8 cellular contexts compared by ENCODE assay signal in genomic region chr18:21112140-21112473, GRCh38. TPM values are rescaled to one million over a fixed set of nuclear protein-coding genes. Genes with fewer than 3 reads are reported as not detected.
DNase-seq lines count a peak whose midpoint lies in the region; FAIRE-seq and TF ChIP-seq lines count a peak whose summit lies in the region.

No MANE protein-coding gene starts in this region.

- no peaks in the 10 kb centered on the region for H3K9me1 ChIP-seq in keratinocyte (ENCODE audit: control insufficient read depth, extremely low read depth, insufficient read depth, low read length)

- H4K20me1 ChIP-seq in Karpas-422 (ENCODE audit: insufficient read depth, low read depth, low read length) (peaks cover 32% of the 10 kb centered on the region), keratinocyte (ENCODE audit: control insufficient read depth, extremely low read depth, insufficient read depth, low read length) (peaks cover 11% of the 10 kb centered on the region)

- FAIRE-seq in keratinocyte (lab: Jason Lieb, UNC) (no peak), D721Med (lab: Jason Lieb, UNC) (no peak)

- H3K79me2 ChIP-seq in Karpas-422 (ENCODE audit: low read length): peaks cover 44% of the 10 kb centered on the region
- H3K79me2 ChIP-seq in keratinocyte (ENCODE audit: control insufficient read depth, insufficient read depth, low read length): peaks cover 44% of the 10 kb centered on the region

- H3K27me3 Mint-ChIP-seq in CD8-positive, alpha-beta memory T cell: no peaks in the 10 kb centered on the region

- peaks cover 28% of the 10 kb centered on the region for H3K4me1 ChIP-seq in CD8-positive, alpha-beta memory T cell (ENCODE audit: insufficient read depth, low read length)
- H3K4me1 ChIP-seq in Karpas-422 (ENCODE audit: low read length) (peaks cover 36% of the 10 kb centered on the region), adipocyte (ENCODE audit: control insufficient read depth, insufficient read depth, low read length) (peaks cover 42% of the 10 kb centered on the region), keratinocyte (ENCODE audit: control insufficient read depth, extremely low read depth, insufficient read depth, low read length) (peaks cover 13% of the 10 kb centered on the region)

- peaks cover 7 to 11% (median 7%) of the 10 kb centered on the region in 3 donors for H3K4me1 Mint-ChIP-seq in CD8-positive, alpha-beta memory T cell

- no peak overlapping the region for H3K4me3 Mint-ChIP-seq in CD8-positive, alpha-beta memory T cell

- peak overlapping the region; percentile 88 for H3K4me2 ChIP-seq in Karpas-422 (ENCODE audit: low read depth, low read length, poor library complexity, severe bottlenecking)
- peak overlapping the region; percentile 94 for H3K4me2 ChIP-seq in keratinocyte (ENCODE audit: control insufficient read depth, extremely low read depth, insufficient read depth, low read depth, low read length)

- H3K36me3 ChIP-seq in CD8-positive, alpha-beta memory T cell (ENCODE audit: insufficient read depth, low read length): no peaks in the 10 kb centered on the region
- peaks cover 4% of the 10 kb centered on the region; the same call in 1 of the 2 replicates for H3K36me3 ChIP-seq in Karpas-422 (ENCODE audit: insufficient read depth, low read length)
- no peaks in the 10 kb centered on the region for H3K36me3 ChIP-seq in adipocyte (ENCODE audit: control insufficient read depth, insufficient read depth, low read length, severe bottlenecking)
- no peaks in the 10 kb centered on the region for H3K36me3 ChIP-seq in keratinocyte (ENCODE audit: control insufficient read depth in 2 of 2, extremely low read depth in 1 of 2, insufficient read depth in 2 of 2, low read length in 2 of 2)

- DNase-seq in CD8-positive, alpha-beta memory T cell: peak in 1 of 5 donors; percentile 36
- DNase-seq in Karpas-422: no peak
- peak; percentile 83 for DNase-seq in adipocyte (ENCODE audit: low read depth)
- DNase-seq in keratinocyte (ENCODE audit: low read depth, low spot score): no peak
- DNase-seq in stimulated activated CD4-positive, alpha-beta T cell treated with anti-CD3 and anti-CD28 coated beads, TNF-alpha, amount 100 ng/mL, for 24 hours (ENCODE audit: low read depth in 3 of 3): peak in 2 of 3 experiments; percentile 25 to 47
- no peak for DNase-seq in cerebellar nuclear complex (lab: John Stamatoyannopoulos, UW)
- DNase-seq in HEK293T (ENCODE audit: extremely low spot score): no peak
- no peak for DNase-seq in D721Med (ENCODE audit: insufficient read length, low spot score)

- no peaks in the 10 kb centered on the region for H3K9me2 ChIP-seq in Karpas-422 (replicated peaks; ENCODE audit: insufficient read depth, low read length)

- H3K27ac ChIP-seq in CD8-positive, alpha-beta memory T cell (ENCODE audit: low read depth, low read length): peak overlapping the region; percentile 47
- no peak overlapping the region for H3K27ac ChIP-seq in Karpas-422 (ENCODE audit: low read length)
- H3K27ac ChIP-seq in keratinocyte (ENCODE audit: control insufficient read depth, insufficient read depth, low read length): peak overlapping the region; percentile 76

- H3K9ac ChIP-seq in Karpas-422 (ENCODE audit: low read length) (peak overlapping the region; percentile 83), adipocyte (ENCODE audit: low read length) (peak overlapping the region; percentile 95), keratinocyte (ENCODE audit: control insufficient read depth, extremely low read depth, insufficient read depth, low read length) (peak overlapping the region; percentile 80)

- H2AFZ ChIP-seq in Karpas-422 (ENCODE audit: low read length) (peak overlapping the region; percentile 99), keratinocyte (ENCODE audit: control insufficient read depth, low read length) (peak overlapping the region; percentile 100)

- dilution Hi-C loops in keratinocyte (cut with MboI; ENCODE audit: extremely low pct_ligation_motif_present, low sequenced_read_pairs): no loop called here

- POLR2A ChIA-PET in CD8-positive, alpha-beta memory T cell (lab: Charles Lee): interaction anchor here (0.6 to 1.7 kb wide), 3 partner anchors 51 to 592 kb away, joined by 3 to 9 read pairs (median 3); partner anchors contain the start of genes ABHD3 and ESCO1
- POLR2A ChIA-PET in HEK293T (lab: Yijun Ruan, JAX): interaction anchor here (0.6 to 1.8 kb wide), 16 partner anchors 10 to 628 kb away, joined by 3 to 16 read pairs (median 4); partner anchors contain the start of genes ESCO1 and MIB1

- H3K9me3 ChIP-seq in CD8-positive, alpha-beta memory T cell (ENCODE audit: low read length): no peaks in the 10 kb centered on the region
- H3K9me3 ChIP-seq in Karpas-422 (ENCODE audit: low read length): no peaks in the 10 kb centered on the region
- no peaks in the 10 kb centered on the region for H3K9me3 ChIP-seq in adipocyte (ENCODE audit: control insufficient read depth, low read length)
- no peaks in the 10 kb centered on the region for H3K9me3 ChIP-seq in keratinocyte (ENCODE audit: control insufficient read depth, low read depth, low read length)

- TF ChIP-seq CTCF in keratinocyte (optimal IDR thresholded peaks at IDR 0.05 in 1 of 3, IDR thresholded peaks at IDR 0.05 in 1 of 3, conservative IDR thresholded peaks at IDR 0.05 in 1 of 3; ENCODE audit: extremely low read depth in 1 of 3, insufficient read depth in 2 of 3, low read length in 3 of 3): no peak
- no peak for TF ChIP-seq CTCF in D721Med (IDR thresholded peaks at IDR 0.05; ENCODE audit: insufficient read depth, missing control alignments)

- H3K27ac Mint-ChIP-seq in CD8-positive, alpha-beta memory T cell: peak overlapping the region; percentile 89 to 97 (median 94)

- no peaks in the 10 kb centered on the region for H3K27me3 ChIP-seq in CD8-positive, alpha-beta memory T cell (ENCODE audit: insufficient read depth, low read length, poor library complexity, severe bottlenecking)
- H3K27me3 ChIP-seq in Karpas-422 (ENCODE audit: low read length): no peaks in the 10 kb centered on the region
- no peaks in the 10 kb centered on the region for H3K27me3 ChIP-seq in adipocyte (replicated peaks; ENCODE audit: control insufficient read depth, insufficient read depth, low read length)
- H3K27me3 ChIP-seq in keratinocyte (ENCODE audit: control insufficient read depth, extremely low read depth, insufficient read depth, low read length): no peaks in the 10 kb centered on the region

- peak overlapping the region; percentile 77 for H3K4me3 ChIP-seq in CD8-positive, alpha-beta memory T cell (ENCODE audit: low read length)
- H3K4me3 ChIP-seq in Karpas-422 (ENCODE audit: low read length) (peak overlapping the region; percentile 92), adipocyte (ENCODE audit: low read length) (peak overlapping the region; percentile 96), keratinocyte (ENCODE audit: control insufficient read depth in 2 of 3, extremely low read depth in 1 of 3, insufficient read depth in 2 of 3, low read depth in 1 of 3, low read length in 3 of 3) (peak overlapping the region; percentile 64 to 92 (median 78))

- CTCF ChIA-PET in CD8-positive, alpha-beta memory T cell (lab: Charles Lee): interaction anchor here (0.6 to 1.5 kb wide), 5 partner anchors 11 to 124 kb away, joined by 3 to 7 read pairs (median 3); no protein-coding TSS in a partner anchor
- CTCF ChIA-PET in HEK293T (lab: Yijun Ruan, JAX): interaction anchor here (0.6 to 1.3 kb wide), 3 partner anchors 12 to 102 kb away, joined by 3 to 5 read pairs (median 4); no protein-coding TSS in a partner anchor

- no peaks in the 10 kb centered on the region for H3K9me3 Mint-ChIP-seq in CD8-positive, alpha-beta memory T cell

- H3K36me3 Mint-ChIP-seq in CD8-positive, alpha-beta memory T cell: peaks cover 0 to 17% (median 2%) of the 10 kb centered on the region in 3 donors

TF ChIP-seq in HEK293T, 16 proteins besides CTCF, POLR2A, EP300 and RAD21:
- no peak for TF ChIP-seq PKNOX1 (IDR thresholded peaks at IDR 0.05)
- TF ChIP-seq L3MBTL2 (conservative IDR thresholded peaks at IDR 0.05): no peak
- TF ChIP-seq SUZ12 (IDR thresholded peaks at IDR 0.05): no peak
- TF ChIP-seq HDGF (IDR thresholded peaks at IDR 0.05; ENCODE audit: borderline replicate concordance): no peak
- TF ChIP-seq ELF4 (IDR thresholded peaks at IDR 0.05): no peak
- no peak for TF ChIP-seq FOXK2 (IDR thresholded peaks at IDR 0.05)
- no peak for TF ChIP-seq ZNF384 (IDR thresholded peaks at IDR 0.05)
- no peak for TF ChIP-seq TARDBP (IDR thresholded peaks at IDR 0.05)
- TF ChIP-seq NFRKB (IDR thresholded peaks at IDR 0.05): no peak
- no peak for TF ChIP-seq FOXA1 (IDR thresholded peaks at IDR 0.05)
- TF ChIP-seq FOXM1 (IDR thresholded peaks at IDR 0.05; ENCODE audit: borderline replicate concordance): no peak
- TF ChIP-seq ARNT (IDR thresholded peaks at IDR 0.05): no peak
- TF ChIP-seq LEF1 (IDR thresholded peaks at IDR 0.05; ENCODE audit: borderline replicate concordance): no peak
- no peak for TF ChIP-seq CTBP1 (IDR thresholded peaks at IDR 0.05; ENCODE audit: borderline replicate concordance)
- no peak for TF ChIP-seq SP1 (IDR thresholded peaks at IDR 0.05)
- TF ChIP-seq BHLHE40 (IDR thresholded peaks at IDR 0.05; ENCODE audit: borderline replicate concordance): no peak
TF ChIP-seq in HEK293T: peak in this region for 0.

RNA-seq across cellular contexts. Expression of gene ROCK1, which starts 0.5 kb away (rescaled TPM):
- total RNA-seq in CD8-positive, alpha-beta memory T cell: 10 to 100 TPM; 62.0 to 66.5 TPM
- polyA plus RNA-seq in CD8-positive, alpha-beta memory T cell: 41.7 TPM
- total RNA-seq in Karpas-422 (2014; rRNA removed; shearing (Covaris generic); ENCODE audit: low replicate concordance): 41.2 and 47.0 TPM in 2 replicates
- polyA plus RNA-seq in keratinocyte: 14.8 to 25.9 TPM (median 16.1 TPM) in 3 replicates
- polyA plus RNA-seq in keratinocyte (2011; ENCODE audit: low read depth): 81.5 TPM
- 8.0 and 16.4 TPM in 2 replicates for polyA plus RNA-seq in keratinocyte (2011; cell fraction: cytosol; rRNA removed)
- 24.6 and 47.6 TPM in 2 replicates for polyA plus RNA-seq in keratinocyte (2011; cell fraction: nucleus; rRNA removed)
- 19.9 and 28.3 TPM in 2 replicates for polyA plus RNA-seq in keratinocyte (2012; ENCODE audit: low replicate concordance)
- 5.0 to 39.9 TPM (median 13.7 TPM) in 3 replicates for polyA minus RNA-seq in keratinocyte
- polyA minus RNA-seq in keratinocyte (2011; cell fraction: cytosol; rRNA and poly(A)+ RNA removed): 12.7 TPM
- polyA minus RNA-seq in keratinocyte (2011; cell fraction: nucleus; rRNA and poly(A)+ RNA removed): 28.6 and 81.4 TPM in 2 replicates

Comparison
In these comparisons a context has a peak if more than half of its experiments do, and no peak if none do; other contexts are left out.
1. DNase-seq: peak in adipocyte (single experiment) and stimulated activated CD4-positive, alpha-beta T cell treated with anti-CD3 and anti-CD28 coated beads, TNF-alpha, amount 100 ng/mL, for 24 hours (2 of 3); none in Karpas-422 (single experiment), keratinocyte (single experiment), cerebellar nuclear complex (0 of 2), HEK293T (single experiment) and D721Med (single experiment).
2. Peak in every context shown above with its lines, with median percentiles within 50 percentile points of each other: H3K4me3 ChIP-seq and H3K9ac ChIP-seq.